ENCODE assay signal across 19 cellular contexts in genomic region chr4:119118397-119118796, GRCh38. TPM values are rescaled to one million over a fixed set of nuclear protein-coding genes. Genes with fewer than 3 reads are reported as not detected.
DNase-seq lines count a peak whose midpoint lies in the region; ATAC-seq and TF ChIP-seq lines count a peak whose summit lies in the region.
"Had no signal": no experiment of that assay in that cellular context is flagged by ENCODE, and none has a peak within 500 bp of the region (broad histone marks: within the 10 kb centered on the region; RNA-seq: fewer than 3 reads in every experiment).

No MANE protein-coding gene starts in this region.

- H3K36me3 ChIP-seq in mesenchymal stem cell (ENCODE audit: control insufficient read depth in 1 of 2, insufficient read depth in 2 of 2, low read depth in 1 of 2, low read length in 2 of 2) = no peaks in the 10 kb centered on the region
- H3K36me3 ChIP-seq: neutrophil, thoracic aorta had no signal

- H3K9ac ChIP-seq in mesenchymal stem cell (ENCODE audit: low read length) = peak overlapping the region; percentile 85

- H4K8ac ChIP-seq in mesenchymal stem cell (ENCODE audit: low read length) = no peak overlapping the region

- 58% methylated on average over 2 of the region's 2 CpGs for WGBS in mesenchymal stem cell

- no peak overlapping the region for H2BK120ac ChIP-seq in mesenchymal stem cell (ENCODE audit: low read depth, low read length)

- no peak overlapping the region for H2BK15ac ChIP-seq in mesenchymal stem cell (ENCODE audit: low read depth, poor library complexity, severe bottlenecking)

- no peak overlapping the region for H3K23ac ChIP-seq in mesenchymal stem cell (ENCODE audit: low read length in 2 of 2)

- no peak for ATAC-seq in GM18861 (IDR thresholded peaks at IDR 0.05; ENCODE audit: unreplicated experiment)
- ATAC-seq: CD8-positive, alpha-beta T cell; stimulated activated naive B cell treated with anti-CD40 and anti-IgM and Interleukin-4, amounts not matched to agents 10 μg/mL and 1 μg/mL and 100 μg/mL, for 72 hours had no signal

- H4K91ac ChIP-seq in mesenchymal stem cell (ENCODE audit: low read length) = no peak overlapping the region

- no peak overlapping the region for H2AK5ac ChIP-seq in mesenchymal stem cell (ENCODE audit: low read length, severe bottlenecking)

- H3K79me1 ChIP-seq in mesenchymal stem cell (replicated peaks; ENCODE audit: low read length, poor library complexity, severe bottlenecking) = no peaks in the 10 kb centered on the region

- no peak overlapping the region for H3K4me2 ChIP-seq in mesenchymal stem cell (ENCODE audit: low read length, poor library complexity, severe bottlenecking)

- no peak overlapping the region for H2BK12ac ChIP-seq in mesenchymal stem cell (ENCODE audit: low read length in 2 of 2)

- DNase-seq in GDM1 (lab: John Stamatoyannopoulos, UW) (peak; percentile 28), RPMI7951 (ENCODE audit: low read depth) (peak; percentile 75), epithelial cell of esophagus (ENCODE audit: low read depth) (peak; percentile 50), mesenchymal stem cell (peak; percentile 82), SW480 (ENCODE audit: low spot score) (no peak), HT-29 (ENCODE audit: low spot score) (no peak), NCI-H146 (lab: John Stamatoyannopoulos, UW) (no peak)
- DNase-seq: activated CD4-positive, alpha-beta T cell treated with anti-CD3 and anti-CD28 coated beads, Interleukin-2, amount 50 U/mL, for 48 hours; activated gamma-delta T cell treated with Interleukin-2 at 50 U/mL for 16 hours; CD8-positive, alpha-beta T cell; DMS79; NCI-H1436 treated with DMSO at 0.1 percent for 48 hours; NCI-H2171 treated with DMSO at 0.1 percent for 48 hours; SHP77 treated with DMSO at 0.1 percent for 48 hours; stimulated activated naive B cell treated with anti-CD40 and anti-IgM and Interleukin-4, amounts not matched to agents 10 μg/mL and 1 μg/mL and 100 μg/mL, for 72 hours had no signal

- no peak overlapping the region for H3K18ac ChIP-seq in mesenchymal stem cell (ENCODE audit: low read depth in 1 of 2, low read length in 2 of 2)

- H3K4me1 ChIP-seq in mesenchymal stem cell (ENCODE audit: control insufficient read depth, insufficient read depth, low read depth, low read length) = no peaks in the 10 kb centered on the region

- no peak for TF ChIP-seq CTCF in epithelial cell of esophagus (IDR thresholded peaks at IDR 0.05; ENCODE audit: insufficient read depth, low read depth, low read length, missing control alignments)

- no peak overlapping the region for H3K27ac ChIP-seq in mesenchymal stem cell (ENCODE audit: low read length, poor library complexity, severe bottlenecking)
- H3K27ac ChIP-seq: neutrophil, thoracic aorta had no signal

- no peak overlapping the region for H2BK5ac ChIP-seq in mesenchymal stem cell (ENCODE audit: low read depth, low read length, poor library complexity, severe bottlenecking)

- H3K14ac ChIP-seq in mesenchymal stem cell (ENCODE audit: low read length in 2 of 2) = no peak overlapping the region

- H3K4me3 ChIP-seq in epithelial cell of esophagus (ENCODE audit: low read length) (no peak overlapping the region), mesenchymal stem cell (ENCODE audit: insufficient read depth in 1 of 2, low read depth in 1 of 2, low read length in 2 of 2) (no peak overlapping the region)
- H3K4me3 ChIP-seq: thoracic aorta had no signal

- H3K27me3 ChIP-seq in mesenchymal stem cell (ENCODE audit: control insufficient read depth in 1 of 2, insufficient read depth in 1 of 2, low read length in 2 of 2) = no peaks in the 10 kb centered on the region
- H3K27me3 ChIP-seq: neutrophil had no signal

- H3K9me3 ChIP-seq in mesenchymal stem cell (ENCODE audit: control insufficient read depth, low read length) = no peaks in the 10 kb centered on the region
- H3K9me3 ChIP-seq: neutrophil, thoracic aorta had no signal

- peak overlapping the region; percentile 36 for H2AFZ ChIP-seq in mesenchymal stem cell (ENCODE audit: low read depth, low read length)

- no peak overlapping the region for H3K4ac ChIP-seq in mesenchymal stem cell (ENCODE audit: low read depth in 1 of 2, low read length in 2 of 2)

RNA-seq across cellular contexts. Expression of gene MYOZ2, which starts 17.2 kb away (rescaled TPM):
- total RNA-seq in RPMI7951 (2014; rRNA removed; shearing (Covaris generic)) = 0.29 and 0.48 TPM in 2 replicates
- polyA plus RNA-seq in mesenchymal stem cell (2013, experiment 1 of 2) = 0.73 TPM
- polyA plus RNA-seq in mesenchymal stem cell (2013, experiment 2 of 2) = 0.64 TPM
- not detected in 2 replicates for total RNA-seq in HT-29 (2014; rRNA removed; shearing (Covaris generic))
- total RNA-seq: CD8-positive, alpha-beta T cell; T-helper 1 cell treated with Interleukin-12 subunit alpha and Interleukin-12 subunit beta and Interleukin-4 antibody, amounts not matched to agents 30 ng/mL and 1 ng/mL, for 36 hours had no signal

Comparison
In these comparisons a context has a peak if more than half of its experiments do, and no peak if none do; other contexts are left out.
1. DNase-seq: peak in GDM1 (single experiment), RPMI7951 (single experiment), epithelial cell of esophagus (single experiment) and mesenchymal stem cell (single experiment); none in SW480 (single experiment), HT-29 (single experiment) and NCI-H146 (single experiment).